ENCODE assay signal across 20 cellular contexts in the genomic region with DNA sequence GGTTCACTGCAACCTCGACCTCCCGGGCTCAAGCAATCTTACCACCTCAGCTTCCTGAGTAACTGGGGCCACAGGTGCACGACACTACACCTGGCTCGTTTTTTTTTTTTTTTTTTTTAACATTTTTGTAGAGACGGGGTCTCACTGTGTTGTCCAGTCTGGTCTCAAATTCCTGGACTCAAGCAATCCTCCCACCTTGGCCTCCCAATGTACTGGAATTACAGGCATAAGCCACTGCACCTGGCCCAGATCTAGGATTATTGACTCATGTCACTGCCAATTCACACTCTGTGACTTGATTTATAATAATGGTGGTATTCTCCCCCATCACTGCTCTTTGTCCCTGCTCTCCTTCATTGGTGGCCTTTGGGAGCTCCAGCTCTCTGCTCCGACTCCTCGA.
"Had no signal": no experiment of that assay in that cellular context is flagged by ENCODE, and none has a peak within 500 bp of the region (broad histone marks: within the 10 kb centered on the region; RNA-seq: fewer than 3 reads in every experiment).

No MANE protein-coding gene starts in this region.

- H3K4me3 ChIP-seq: colonic mucosa, dorsolateral prefrontal cortex, esophagus muscularis mucosa, gastroesophageal sphincter, heart left ventricle, hepatocyte, left ventricle myocardium inferior, lower lobe of right lung, mucosa of descending colon had no signal

- ATAC-seq: foreskin keratinocyte, gastroesophageal sphincter, heart left ventricle, lower lobe of right lung, mucosa of descending colon had no signal

- H3K27ac ChIP-seq: colonic mucosa, dorsolateral prefrontal cortex, esophagus muscularis mucosa, foreskin keratinocyte, gastroesophageal sphincter, heart left ventricle, hepatocyte, left ventricle myocardium inferior, lower lobe of right lung had no signal

- H3K4me1 ChIP-seq: colonic mucosa, esophagus muscularis mucosa, foreskin keratinocyte, gastroesophageal sphincter, heart left ventricle, left ventricle myocardium inferior, lower lobe of right lung had no signal

- H3K27ac Mint-ChIP-seq: immature natural killer cell, mesothelial cell of epicardium had no signal

- H3K4me3 Mint-ChIP-seq: immature natural killer cell, mesothelial cell of epicardium had no signal

- DNase-seq: cerebellar nuclear complex; colonic mucosa; dermis blood vessel endothelial cell; dorsolateral prefrontal cortex; effector CD4-positive, alpha-beta T cell; effector memory CD4-positive, alpha-beta T cell; foreskin keratinocyte; heart left ventricle; hypothalamus; immature natural killer cell; kidney; kidney glomerular epithelial cell; left ventricle myocardium inferior; lower lobe of right lung; mesenchymal stem cell; mucosa of descending colon had no signal

- H3K9me3 ChIP-seq: colonic mucosa had no signal

- H3K36me3 ChIP-seq: colonic mucosa, esophagus muscularis mucosa, gastroesophageal sphincter, heart left ventricle, left ventricle myocardium inferior, lower lobe of right lung had no signal

- H3K27me3 ChIP-seq: colonic mucosa had no signal

- H3K4me1 Mint-ChIP-seq: immature natural killer cell had no signal
